15 cellular contexts compared by ENCODE assay signal in the genomic region with DNA sequence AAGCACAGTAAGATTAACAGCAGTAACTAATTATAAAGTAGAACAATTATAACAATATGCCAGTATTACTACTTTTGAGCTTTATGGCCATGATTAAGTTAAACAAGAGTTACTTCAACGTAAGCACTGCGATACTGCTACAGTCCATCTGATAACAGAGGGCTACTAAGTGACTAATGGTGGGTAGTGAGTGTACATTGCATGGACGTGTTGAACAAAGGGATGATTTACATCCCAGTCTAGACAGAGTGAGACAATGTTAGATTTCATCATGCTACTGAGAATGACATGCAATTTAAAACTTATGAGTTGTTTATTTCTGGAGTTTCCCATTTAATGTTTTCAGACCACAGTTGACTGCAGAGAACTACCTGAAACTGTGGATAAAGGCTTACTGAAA. TPM values are rescaled to one million over a fixed set of nuclear protein-coding genes. Genes with fewer than 3 reads are reported as not detected.
A peak's percentile ranks its signal among the peaks of the same experiment; 100 is the strongest.
DNase-seq lines count a peak whose midpoint lies in the region; ATAC-seq, FAIRE-seq and TF ChIP-seq lines count a peak whose summit lies in the region.
"Had no signal": no experiment of that assay in that cellular context is flagged by ENCODE, and none has a peak within 500 bp of the region (broad histone marks: within the 10 kb centered on the region; RNA-seq: fewer than 3 reads in every experiment).

No MANE protein-coding gene starts in this region.

- peak; percentile 92 for DNase-seq in Daoy (ENCODE audit: low read depth)
- peak; percentile 54 for DNase-seq in NCI-H2227 (lab: John Stamatoyannopoulos, UW; ENCODE audit: unreplicated experiment)
- DNase-seq in bronchial epithelial cell (ENCODE audit: low read depth): peak; percentile 100
- DNase-seq in left lung: no peak
- DNase-seq in erythroblast (lab: John Stamatoyannopoulos, UW): no peak
- DNase-seq in AML-193 (lab: John Stamatoyannopoulos, UW): no peak
- DNase-seq in NCI-H774 (lab: John Stamatoyannopoulos, UW): no peak
- no peak for DNase-seq in endothelial cell (ENCODE audit: low spot score)
- DNase-seq: amniotic stem cell; effector memory CD4-positive, alpha-beta T cell; MM.1S; mucosa of descending colon; NCI-H524 had no signal

- no peak for FAIRE-seq in bronchial epithelial cell (lab: Jason Lieb, UNC)

- peaks cover 2% of the 10 kb centered on the region for H3K4me1 Mint-ChIP-seq in endothelial cell (ENCODE audit: unreplicated experiment)

- TF ChIP-seq CTCF in bronchial epithelial cell (IDR thresholded peaks at IDR 0.05; ENCODE audit: insufficient read depth, low read length, severe bottlenecking) (no peak), left lung (IDR thresholded peaks at IDR 0.05) (no peak), endothelial cell (IDR thresholded peaks at IDR 0.05; ENCODE audit: unreplicated experiment) (no peak)

- H3K27ac Mint-ChIP-seq in endothelial cell (ENCODE audit: unreplicated experiment): no peak overlapping the region
- H3K27ac Mint-ChIP-seq: stimulated activated naive CD8-positive, alpha-beta T cell treated with anti-CD3 and anti-CD28 coated beads, Interleukin-15, Interleukin-2, amounts not matched to agents 100 ng/mL and 50 ng/mL, for 24 hours had no signal

- TF ChIP-seq POLR2A in erythroblast (IDR thresholded peaks at IDR 0.05; ENCODE audit: low read length): no peak

- no peak overlapping the region for H3K4me3 Mint-ChIP-seq in endothelial cell (ENCODE audit: unreplicated experiment)
- H3K4me3 Mint-ChIP-seq: stimulated activated naive CD8-positive, alpha-beta T cell treated with anti-CD3 and anti-CD28 coated beads, Interleukin-15, Interleukin-2, amounts not matched to agents 100 ng/mL and 50 ng/mL, for 24 hours had no signal

- no peak overlapping the region for H3K4me3 ChIP-seq in bronchial epithelial cell (ENCODE audit: low read depth, low read length)
- H3K4me3 ChIP-seq in left lung: no peak overlapping the region
- H3K4me3 ChIP-seq: mucosa of descending colon, prostate gland had no signal

- peaks cover 3 to 22% of the 10 kb centered on the region in 2 donors for H3K4me1 ChIP-seq in left lung
- H3K4me1 ChIP-seq: prostate gland had no signal

- H3K9me3 ChIP-seq in left lung: no peaks in the 10 kb centered on the region
- H3K9me3 ChIP-seq: mucosa of descending colon, prostate gland had no signal

- no peaks in the 10 kb centered on the region for H3K9me3 Mint-ChIP-seq in endothelial cell (ENCODE audit: unreplicated experiment)
- H3K9me3 Mint-ChIP-seq: stimulated activated naive CD8-positive, alpha-beta T cell treated with anti-CD3 and anti-CD28 coated beads, Interleukin-15, Interleukin-2, amounts not matched to agents 100 ng/mL and 50 ng/mL, for 24 hours had no signal

- H3K27me3 ChIP-seq in bronchial epithelial cell (ENCODE audit: control insufficient read depth, insufficient read depth, low read length): no peaks in the 10 kb centered on the region
- H3K27me3 ChIP-seq in left lung: no peaks in the 10 kb centered on the region

- intact Hi-C loops in left lung (cut with DNase I): no loop called here

- H3K36me3 Mint-ChIP-seq in endothelial cell (ENCODE audit: low read depth, unreplicated experiment): no peaks in the 10 kb centered on the region

- peak; percentile 27 for ATAC-seq in left lung
- ATAC-seq: mucosa of descending colon had no signal

- no peaks in the 10 kb centered on the region for H3K27me3 Mint-ChIP-seq in endothelial cell (ENCODE audit: unreplicated experiment)
- H3K27me3 Mint-ChIP-seq: stimulated activated naive CD8-positive, alpha-beta T cell treated with anti-CD3 and anti-CD28 coated beads, Interleukin-15, Interleukin-2, amounts not matched to agents 100 ng/mL and 50 ng/mL, for 24 hours had no signal

- peak overlapping the region in 1 of 2 donors; percentile 7 for H3K27ac ChIP-seq in left lung
- H3K27ac ChIP-seq: prostate gland had no signal

- H3K36me3 ChIP-seq in bronchial epithelial cell (ENCODE audit: control insufficient read depth, insufficient read depth, low read length): no peaks in the 10 kb centered on the region
- H3K36me3 ChIP-seq in left lung: no peaks in the 10 kb centered on the region
- H3K36me3 ChIP-seq: prostate gland had no signal

RNA-seq across cellular contexts. Expression of gene TPST1, which starts 45.6 kb away (rescaled TPM):
- 73.3 and 87.1 TPM in 2 replicates for total RNA-seq in Daoy (2014; rRNA removed; shearing (Covaris generic))
- 24.7 and 31.4 TPM in 2 replicates for total RNA-seq in bronchial epithelial cell
- total RNA-seq in left lung: 10 to 100 TPM; 30.5 to 45.6 TPM
- total RNA-seq in endothelial cell (ENCODE audit: unreplicated experiment): 17.7 TPM

Comparison
In these comparisons a context has a peak if more than half of its experiments do, and no peak if none do; other contexts are left out.
1. DNase-seq: peak in Daoy (single experiment), NCI-H2227 (single experiment) and bronchial epithelial cell (single experiment); none in left lung (0 of 2), erythroblast (0 of 2), AML-193 (0 of 2), NCI-H774 (single experiment) and endothelial cell (single experiment).